Comparison of ENCODE assay signal across 12 cellular contexts in the genomic region with DNA sequence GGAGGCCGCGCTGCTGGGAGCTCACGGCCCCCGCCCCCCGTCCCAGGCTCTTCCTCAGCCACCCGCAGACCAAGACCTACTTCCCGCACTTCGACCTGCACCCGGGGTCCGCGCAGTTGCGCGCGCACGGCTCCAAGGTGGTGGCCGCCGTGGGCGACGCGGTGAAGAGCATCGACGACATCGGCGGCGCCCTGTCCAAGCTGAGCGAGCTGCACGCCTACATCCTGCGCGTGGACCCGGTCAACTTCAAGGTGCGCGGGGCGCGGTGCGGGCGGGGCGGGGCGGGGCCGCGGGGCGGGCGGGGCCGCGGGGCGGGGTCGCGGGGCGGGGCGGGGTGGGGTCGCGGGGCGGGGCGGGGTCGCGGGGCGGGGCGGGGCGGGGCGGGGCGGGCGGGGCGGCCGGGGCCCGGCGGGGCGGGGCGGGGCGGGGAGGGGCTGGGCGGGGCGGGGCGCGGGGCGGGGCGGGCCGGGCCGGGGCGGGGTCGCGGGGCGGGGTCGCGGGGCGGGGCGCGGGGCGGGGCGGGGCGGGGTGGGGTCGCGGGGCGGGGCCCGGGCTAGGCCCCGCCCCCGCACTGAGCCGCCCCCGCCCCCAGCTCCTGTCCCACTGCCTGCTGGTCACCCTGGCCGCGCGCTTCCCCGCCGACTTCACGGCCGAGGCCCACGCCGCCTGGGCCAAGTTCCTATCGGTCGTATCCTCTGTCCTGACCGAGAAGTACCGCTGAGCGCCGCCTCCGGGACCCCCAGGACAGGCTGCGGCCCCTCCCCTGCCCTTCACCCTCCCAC. TPM values are rescaled to one million over a fixed set of nuclear protein-coding genes. Genes with fewer than 3 reads are reported as not detected.
DNase-seq lines count a peak whose midpoint lies in the region; ATAC-seq and TF ChIP-seq lines count a peak whose summit lies in the region.
"Not testable (repeated sequence)": the region's sequence is repeated elsewhere in the genome, so short reads cannot be mapped to it uniquely, and the experiment has no call there.
"Had no signal": no experiment of that assay in that cellular context is flagged by ENCODE, and none has a peak within 500 bp of the region (broad histone marks: within the 10 kb centered on the region; RNA-seq: fewer than 3 reads in every experiment).

No MANE protein-coding gene starts in this region.

- H3K27ac Mint-ChIP-seq in activated CD8-positive, alpha-beta T cell treated with anti-CD3 and anti-CD28 coated beads, Interleukin-2, amount 10 ng/mL, durations not matched to agents 7 days and 5 days; dendritic cell treated with granulocyte-macrophage colony-stimulating factor and Interleukin-4, amounts not matched to agents 40 ng/mL and 50 ng/mL, for 4 days; osteocyte (ENCODE audit: unreplicated experiment): not testable (repeated sequence)

- H3K27me3 ChIP-seq in MG63 (peaks cover 27% of the 10 kb centered on the region), heart right ventricle (peaks cover 37 to 66% (median 60%) of the 10 kb centered on the region in 7 donors), left lung (peaks cover 36 to 73% of the 10 kb centered on the region in 2 donors)

- intact Hi-C loops in dendritic cell treated with granulocyte-macrophage colony-stimulating factor and Interleukin-4, amounts not matched to agents 40 ng/mL and 50 ng/mL, for 4 days (cut with micrococcal nuclease); heart right ventricle (cut with DNase I); left lung (cut with DNase I): not testable (repeated sequence)

- CTCF ChIA-PET in activated CD8-positive, alpha-beta T cell treated with anti-CD3 and anti-CD28 coated beads, Interleukin-2, amount 10 ng/mL, durations not matched to agents 7 days and 5 days (lab: Charles Lee) = not testable (repeated sequence)

- peaks cover 39% of the 10 kb centered on the region for H3K27me3 Mint-ChIP-seq in activated CD8-positive, alpha-beta T cell treated with anti-CD3 and anti-CD28 coated beads, Interleukin-2, amount 10 ng/mL, durations not matched to agents 7 days and 5 days (ENCODE audit: low read depth)
- H3K27me3 Mint-ChIP-seq in dendritic cell treated with granulocyte-macrophage colony-stimulating factor and Interleukin-4, amounts not matched to agents 40 ng/mL and 50 ng/mL, for 4 days = peaks cover 78% of the 10 kb centered on the region
- H3K27me3 Mint-ChIP-seq in osteocyte (ENCODE audit: unreplicated experiment) = peaks cover 29% of the 10 kb centered on the region

- POLR2A ChIA-PET in activated CD8-positive, alpha-beta T cell treated with anti-CD3 and anti-CD28 coated beads, Interleukin-2, amount 10 ng/mL, durations not matched to agents 7 days and 5 days (lab: Charles Lee) = not testable (repeated sequence)

- H3K36me3 ChIP-seq in MG63, heart right ventricle, left lung: not testable (repeated sequence)

- not testable (repeated sequence) for H3K4me1 Mint-ChIP-seq in activated CD8-positive, alpha-beta T cell treated with anti-CD3 and anti-CD28 coated beads, Interleukin-2, amount 10 ng/mL, durations not matched to agents 7 days and 5 days (ENCODE audit: low read depth); osteocyte (ENCODE audit: unreplicated experiment)
- H3K4me1 Mint-ChIP-seq in dendritic cell treated with granulocyte-macrophage colony-stimulating factor and Interleukin-4, amounts not matched to agents 40 ng/mL and 50 ng/mL, for 4 days (ENCODE audit: low read depth) = peaks cover 19% of the 10 kb centered on the region

- not testable (repeated sequence) for H3K9me3 ChIP-seq in MG63, heart right ventricle, left lung

- not testable (repeated sequence) for TF ChIP-seq CTCF in heart right ventricle (IDR thresholded peaks at IDR 0.05); left lung (IDR thresholded peaks at IDR 0.05); osteocyte (IDR thresholded peaks at IDR 0.05)

- ATAC-seq in activated CD8-positive, alpha-beta T cell treated with anti-CD3 and anti-CD28 coated beads, Interleukin-2, amount 10 ng/mL, durations not matched to agents 7 days and 5 days = peak; percentile 59
- ATAC-seq in heart right ventricle = peak in 2 of 8 donors; percentile 17 to 32
- ATAC-seq in left lung = peak; percentile 39

- H3K4me1 ChIP-seq in heart right ventricle = peaks cover 0 to 20% (median 18%) of the 10 kb centered on the region in 9 donors
- H3K4me1 ChIP-seq in left lung = peaks cover 10 to 21% of the 10 kb centered on the region in 2 donors

- not testable (repeated sequence) for H3K27ac ChIP-seq in heart right ventricle, left lung

- not testable (repeated sequence) for H3K9me3 Mint-ChIP-seq in activated CD8-positive, alpha-beta T cell treated with anti-CD3 and anti-CD28 coated beads, Interleukin-2, amount 10 ng/mL, durations not matched to agents 7 days and 5 days (ENCODE audit: insufficient read depth); dendritic cell treated with granulocyte-macrophage colony-stimulating factor and Interleukin-4, amounts not matched to agents 40 ng/mL and 50 ng/mL, for 4 days; osteocyte (ENCODE audit: unreplicated experiment)

- 2 to 3% methylated on average over 21 to 34 of the region's 113 CpGs for WGBS in heart right ventricle, 2 donors

- H3K36me3 Mint-ChIP-seq in activated CD8-positive, alpha-beta T cell treated with anti-CD3 and anti-CD28 coated beads, Interleukin-2, amount 10 ng/mL, durations not matched to agents 7 days and 5 days (ENCODE audit: low read depth); dendritic cell treated with granulocyte-macrophage colony-stimulating factor and Interleukin-4, amounts not matched to agents 40 ng/mL and 50 ng/mL, for 4 days (ENCODE audit: low read depth); osteocyte (ENCODE audit: unreplicated experiment): not testable (repeated sequence)

- H3K4me3 ChIP-seq in MG63 = peak overlapping the region; percentile 18; the same call in 1 of the 2 replicates
- peak overlapping the region in 7 of 10 donors; percentile 3 to 28 (median 24) for H3K4me3 ChIP-seq in heart right ventricle
- H3K4me3 ChIP-seq in left lung = not testable (repeated sequence)

- DNase-seq in GM03348 (ENCODE audit: low spot score) = peak; percentile 30
- not testable (repeated sequence) for DNase-seq in MG63; activated CD8-positive, alpha-beta T cell treated with anti-CD3 and anti-CD28 coated beads, Interleukin-2, amount 10 ng/mL, durations not matched to agents 7 days and 5 days; heart right ventricle; left lung; osteocyte (ENCODE audit: extremely low spot score, unreplicated experiment)

- H3K4me3 Mint-ChIP-seq in activated CD8-positive, alpha-beta T cell treated with anti-CD3 and anti-CD28 coated beads, Interleukin-2, amount 10 ng/mL, durations not matched to agents 7 days and 5 days = not testable (repeated sequence)
- peak overlapping the region; percentile 67 for H3K4me3 Mint-ChIP-seq in dendritic cell treated with granulocyte-macrophage colony-stimulating factor and Interleukin-4, amounts not matched to agents 40 ng/mL and 50 ng/mL, for 4 days
- peak overlapping the region; percentile 35 for H3K4me3 Mint-ChIP-seq in osteocyte (ENCODE audit: unreplicated experiment)

RNA-seq across cellular contexts. Expression of a gene that starts 1.2 kb away (rescaled TPM):
- not detected in 2 replicates for total RNA-seq in MG63 (2014; rRNA removed; shearing (Covaris generic); ENCODE audit: low replicate concordance)
- total RNA-seq in activated CD8-positive, alpha-beta T cell treated with anti-CD3 and anti-CD28 coated beads, Interleukin-2, amount 10 ng/mL, durations not matched to agents 7 days and 5 days = not detected
- total RNA-seq in heart right ventricle = under 1 TPM in 2 of 10 donors, not detected in 8; 0.56 to 0.61 TPM
- polyA plus RNA-seq in heart right ventricle = not detected
- total RNA-seq in left lung = not detected
- total RNA-seq in osteocyte = not detected in 2 replicates
- total RNA-seq: CD4-positive, alpha-beta memory T cell; colonic mucosa; lung microvascular endothelial cell; transverse colon had no signal
- polyA plus RNA-seq: CD4-positive, alpha-beta memory T cell; esophagus had no signal

RNA-seq across cellular contexts. Expression of a gene that starts 8.0 kb away (rescaled TPM):
- not detected in 2 replicates for total RNA-seq in MG63 (2014; rRNA removed; shearing (Covaris generic); ENCODE audit: low replicate concordance)
- total RNA-seq in activated CD8-positive, alpha-beta T cell treated with anti-CD3 and anti-CD28 coated beads, Interleukin-2, amount 10 ng/mL, durations not matched to agents 7 days and 5 days = not detected
- total RNA-seq in heart right ventricle (1,000 to 10,000 TPM in 1 of 10 donors, 100 to 1,000 TPM in 5, 10 to 100 TPM in 4; 78.7 to 1,146 (median 107) TPM), left lung (100 to 1,000 TPM; 142 to 149 TPM), osteocyte (not detected in 2 replicates)
- 10 to 100 TPM in 1 of 2 donors, 1 to 10 TPM in 1; 2.9 to 84.6 TPM for polyA plus RNA-seq in heart right ventricle
- total RNA-seq: lung microvascular endothelial cell had no signal

RNA-seq across cellular contexts. Expression of a gene that starts 11.9 kb away (rescaled TPM):
- total RNA-seq in MG63 (2014; rRNA removed; shearing (Covaris generic); ENCODE audit: low replicate concordance) = not detected in 2 replicates
- not detected for total RNA-seq in activated CD8-positive, alpha-beta T cell treated with anti-CD3 and anti-CD28 coated beads, Interleukin-2, amount 10 ng/mL, durations not matched to agents 7 days and 5 days
- total RNA-seq in heart right ventricle = 1,000 to 10,000 TPM in 1 of 10 donors, 100 to 1,000 TPM in 9; 114 to 1,150 (median 192) TPM
- 10 to 100 TPM in 1 of 2 donors, 1 to 10 TPM in 1; 2.1 to 27.1 TPM for polyA plus RNA-seq in heart right ventricle
- total RNA-seq in left lung = 100 to 1,000 TPM; 159 to 211 TPM
- total RNA-seq in osteocyte = not detected in 2 replicates
- total RNA-seq: lung microvascular endothelial cell had no signal
- polyA plus RNA-seq: CD4-positive, alpha-beta memory T cell had no signal

RNA-seq across cellular contexts. Expression of a gene that starts 12.2 kb away (rescaled TPM):
- not detected in 2 replicates for total RNA-seq in MG63 (2014; rRNA removed; shearing (Covaris generic); ENCODE audit: low replicate concordance)
- total RNA-seq in activated CD8-positive, alpha-beta T cell treated with anti-CD3 and anti-CD28 coated beads, Interleukin-2, amount 10 ng/mL, durations not matched to agents 7 days and 5 days = not detected
- not detected for total RNA-seq in heart right ventricle
- polyA plus RNA-seq in heart right ventricle = under 1 TPM in 1 of 2 donors, not detected in 1; 0.14 TPM
- total RNA-seq in left lung = not detected
- total RNA-seq in osteocyte = not detected in 2 replicates
- total RNA-seq: CD4-positive, alpha-beta memory T cell; lung microvascular endothelial cell; transverse colon had no signal
- polyA plus RNA-seq: CD4-positive, alpha-beta memory T cell; esophagus had no signal

RNA-seq across cellular contexts. Expression of a gene that starts 15.6 kb away (rescaled TPM):
- not detected in 2 replicates for total RNA-seq in MG63 (2014; rRNA removed; shearing (Covaris generic); ENCODE audit: low replicate concordance)
- not detected for total RNA-seq in activated CD8-positive, alpha-beta T cell treated with anti-CD3 and anti-CD28 coated beads, Interleukin-2, amount 10 ng/mL, durations not matched to agents 7 days and 5 days
- total RNA-seq in heart right ventricle (not detected), left lung (not detected), osteocyte (not detected in 2 replicates)
- under 1 TPM in 1 of 2 donors, not detected in 1; 0.09 TPM for polyA plus RNA-seq in heart right ventricle
- total RNA-seq: CD4-positive, alpha-beta memory T cell; colonic mucosa; lung microvascular endothelial cell; transverse colon had no signal
- polyA plus RNA-seq: CD4-positive, alpha-beta memory T cell; esophagus had no signal
